In the genomic region with DNA sequence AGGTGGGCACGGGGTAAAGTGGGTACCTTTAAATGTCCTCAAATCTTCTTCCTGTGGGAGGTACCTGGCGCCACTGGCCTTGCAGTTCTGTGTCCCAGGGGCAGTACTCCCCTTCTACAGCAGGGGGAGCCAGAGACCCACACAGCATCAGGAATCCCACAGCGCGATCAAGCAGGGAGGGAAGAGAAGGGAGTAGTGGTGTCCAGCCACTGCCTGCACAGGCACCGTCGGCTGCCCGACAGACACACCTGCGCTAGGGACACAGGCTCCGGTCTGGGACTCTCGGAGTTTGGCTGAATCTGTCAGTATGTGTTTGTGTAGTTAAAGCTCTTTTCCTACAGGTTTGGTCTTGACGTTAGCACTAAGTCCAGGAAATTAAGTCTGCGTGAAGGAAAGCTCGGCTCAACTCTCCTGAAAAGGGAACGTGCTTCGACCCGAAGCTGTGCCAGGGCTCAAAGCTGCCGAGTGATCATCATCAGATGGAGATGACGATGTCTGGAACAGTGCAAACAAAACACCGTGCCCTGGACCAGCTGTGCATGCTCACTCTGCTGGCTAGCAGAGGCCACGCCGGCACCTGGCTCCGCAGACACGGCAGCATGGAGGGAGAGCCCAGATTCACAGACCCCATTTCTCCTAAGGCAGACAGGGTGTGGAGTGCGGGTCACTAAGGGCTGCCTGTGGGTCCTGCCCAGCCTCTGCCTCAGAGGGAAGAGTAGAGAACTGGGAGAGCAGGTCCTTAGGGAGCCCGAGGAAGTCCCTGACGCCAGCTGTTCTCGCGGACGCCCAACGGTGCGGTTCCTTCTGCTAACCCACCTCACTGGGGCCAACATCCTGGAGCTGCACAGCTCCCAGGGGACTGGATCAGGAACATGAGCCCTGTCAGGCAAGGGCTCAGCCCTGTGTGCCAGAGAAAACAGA, we compare ENCODE assay signal across 8 cellular contexts. TPM values are rescaled to one million over a fixed set of nuclear protein-coding genes. Genes with fewer than 3 reads are reported as not detected.
DNase-seq lines count a peak whose midpoint lies in the region; ATAC-seq, FAIRE-seq and TF ChIP-seq lines count a peak whose summit lies in the region.

No MANE protein-coding gene starts in this region.

- dilution Hi-C loops in endothelial cell of umbilical vein (cut with MboI; ENCODE audit: extremely low pct_ligation_motif_present, low sequenced_read_pairs): no loop called here

- H3K27ac ChIP-seq in endothelial cell of umbilical vein (ENCODE audit: insufficient read depth, low read depth, low read length): no peak overlapping the region

- BruUV-seq in endothelial cell of umbilical vein (replicated peaks; lab: Mats Ljungman, UMichigan): no TSS peak

- no peaks in the 10 kb centered on the region for H4K20me1 ChIP-seq in endothelial cell of umbilical vein (replicated peaks; ENCODE audit: control insufficient read depth, extremely low read depth, insufficient read depth, low read length)

- ATAC-seq in HG03520 (IDR thresholded peaks at IDR 0.05; ENCODE audit: unreplicated experiment) (peak; percentile 64), HG03139 (IDR thresholded peaks at IDR 0.05; ENCODE audit: unreplicated experiment) (no peak)

- POLR2A ChIA-PET in endothelial cell of umbilical vein (lab: Charles Lee): interaction anchor here (1.3 kb wide), 1 partner anchor 246 kb away, joined by 5 read pairs; no protein-coding TSS in a partner anchor

- DNase-seq in NOMO-1 treated with DMSO at 0.1 percent for 48 hours (lab: John Stamatoyannopoulos, UW; ENCODE audit: unreplicated experiment): peak; percentile 68
- DNase-seq in activated CD8-positive, alpha-beta memory T cell treated with anti-CD3 and anti-CD28 coated beads, Interleukin-2, amount 50 U/mL, for 24 hours (ENCODE audit: extremely low read depth): peak; percentile 64
- peak; percentile 82 for DNase-seq in endothelial cell of umbilical vein (ENCODE audit: low read depth, low spot score)
- peak; percentile 68 for DNase-seq in middle frontal gyrus (ENCODE audit: extremely low spot score, low spot score)
- peak; percentile 43 to 50 for DNase-seq in stimulated activated CD8-positive, alpha-beta memory T cell treated with anti-CD3 and anti-CD28 coated beads, Interleukin-15, amount 100 ng/mL, for 48 hours (ENCODE audit: low read depth in 2 of 2)

- H3K9ac ChIP-seq in endothelial cell of umbilical vein (replicated peaks; ENCODE audit: extremely low read depth, insufficient read depth, low read length): no peak overlapping the region

- no peak overlapping the region for H3K4me2 ChIP-seq in endothelial cell of umbilical vein (ENCODE audit: insufficient read depth, low read length)

- TF ChIP-seq POLR2A in endothelial cell of umbilical vein (IDR thresholded peaks at IDR 0.05; ENCODE audit: low read depth, low read length): no peak

- H3K9me3 ChIP-seq in endothelial cell of umbilical vein (replicated peaks; ENCODE audit: control insufficient read depth, insufficient read depth, low read length): no peaks in the 10 kb centered on the region

- no peak overlapping the region for H3K4me3 ChIP-seq in endothelial cell of umbilical vein (replicated peaks in 1 of 3; ENCODE audit: insufficient read depth in 1 of 3, low read depth in 1 of 3, low read length in 3 of 3)

- peaks cover 0 to 4% of the 10 kb centered on the region in 2 experiments for H3K36me3 ChIP-seq in endothelial cell of umbilical vein (ENCODE audit: control insufficient read depth in 2 of 2, extremely low read depth in 1 of 2, insufficient read depth in 2 of 2, low read length in 2 of 2)

- no peak overlapping the region for H2AFZ ChIP-seq in endothelial cell of umbilical vein (ENCODE audit: low read depth, low read length)

- intact Hi-C loops in endothelial cell of umbilical vein (cut with micrococcal nuclease): loop anchor here (1.0 to 5.0 kb wide), 5 partner anchors 88 to 756 kb away; a partner anchor contains a TSS

- H3K79me2 ChIP-seq in endothelial cell of umbilical vein (ENCODE audit: control insufficient read depth, insufficient read depth, low read length): no peaks in the 10 kb centered on the region

- no peaks in the 10 kb centered on the region for H3K4me1 ChIP-seq in endothelial cell of umbilical vein (ENCODE audit: control insufficient read depth, extremely low read depth, insufficient read depth, low read length)

- TF ChIP-seq CTCF in endothelial cell of umbilical vein (IDR thresholded peaks at IDR 0.05; ENCODE audit: extremely low read depth in 1 of 2, insufficient read depth in 1 of 2, low read depth in 1 of 2, low read length in 2 of 2): peak; percentile 97

- FAIRE-seq in G401.6 (lab: Jason Lieb, UNC): peak; percentile 65
- peak; percentile 84 for FAIRE-seq in endothelial cell of umbilical vein (lab: Jason Lieb, UNC)

- H3K27me3 ChIP-seq in endothelial cell of umbilical vein (ENCODE audit: control insufficient read depth in 2 of 2, insufficient read depth in 2 of 2, low read length in 2 of 2): no peaks in the 10 kb centered on the region

- H3K9me1 ChIP-seq in endothelial cell of umbilical vein (replicated peaks; ENCODE audit: control insufficient read depth, extremely low read depth, insufficient read depth, low read length): no peaks in the 10 kb centered on the region

- CTCF ChIA-PET in endothelial cell of umbilical vein (lab: Charles Lee): interaction anchor here (0.6 to 9.4 kb wide), 26 partner anchors 9 to 326 kb away, joined by 3 to 385 read pairs (median 4); a partner anchor contains a TSS

TF ChIP-seq in endothelial cell of umbilical vein, 7 proteins besides CTCF, POLR2A, EP300 and RAD21:
- TF ChIP-seq, protein P1, sequence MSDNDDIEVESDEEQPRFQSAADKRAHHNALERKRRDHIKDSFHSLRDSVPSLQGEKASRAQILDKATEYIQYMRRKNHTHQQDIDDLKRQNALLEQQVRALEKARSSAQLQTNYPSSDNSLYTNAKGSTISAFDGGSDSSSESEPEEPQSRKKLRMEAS (IDR thresholded peaks at IDR 0.05; ENCODE audit: insufficient read depth, insufficient read length): no peak
- no peak for TF ChIP-seq EZH2 (IDR thresholded peaks at IDR 0.05; ENCODE audit: borderline replicate concordance, low read depth, low read length, severe bottlenecking)
- TF ChIP-seq POLR2AphosphoS5 (IDR thresholded peaks at IDR 0.05; ENCODE audit: insufficient read depth, low read depth, low read length): no peak
- TF ChIP-seq JUN (IDR thresholded peaks at IDR 0.05; ENCODE audit: borderline replicate concordance, insufficient read depth, insufficient read length, low read depth): no peak
- no peak for TF ChIP-seq GATA2 (IDR thresholded peaks at IDR 0.05; ENCODE audit: insufficient read depth, insufficient read length, low read depth, low read length)
- no peak for TF ChIP-seq FOS (IDR thresholded peaks at IDR 0.05; ENCODE audit: borderline replicate concordance, insufficient read depth, low read length)
- TF ChIP-seq MYC (IDR thresholded peaks at IDR 0.05; ENCODE audit: low read depth, low read length): no peak
TF ChIP-seq in endothelial cell of umbilical vein: peak in this region for 0.

RNA-seq across cellular contexts. Expression of a gene that starts 56.0 kb away (rescaled TPM):
- total RNA-seq in endothelial cell of umbilical vein: 39.0 and 48.2 TPM in 2 replicates
- 119 and 183 TPM in 2 replicates for polyA plus RNA-seq in endothelial cell of umbilical vein
- polyA plus RNA-seq in endothelial cell of umbilical vein (2011; cell fraction: cytosol; rRNA removed): 109 and 130 TPM in 2 replicates
- polyA plus RNA-seq in endothelial cell of umbilical vein (2011; cell fraction: nucleus; rRNA removed): 50.2 and 53.6 TPM in 2 replicates
- polyA plus RNA-seq in endothelial cell of umbilical vein (2012): 48.7 and 50.2 TPM in 2 replicates
- 33.5 and 41.2 TPM in 2 replicates for polyA minus RNA-seq in endothelial cell of umbilical vein
- 14.5 TPM for polyA minus RNA-seq in endothelial cell of umbilical vein (2011; cell fraction: cytosol; rRNA and poly(A)+ RNA removed)
- 8.9 and 10.2 TPM in 2 replicates for polyA minus RNA-seq in endothelial cell of umbilical vein (2011; cell fraction: nucleus; rRNA and poly(A)+ RNA removed)
